Comparison of ENCODE assay signal across 2 cellular contexts in genomic region chr16:10490141-10490540, GRCh38.
TF ChIP-seq lines count a peak whose summit lies in the region.

No MANE protein-coding gene starts in this region.

TF ChIP-seq in K562, 482 proteins besides CTCF, POLR2A, EP300 and RAD21 (continued from another document):
- TF ChIP-seq ZBTB11 (CRISPR knock-in tag; IDR thresholded peaks at IDR 0.05) (no peak), HDAC1 (IDR thresholded peaks at IDR 0.05) (no peak), RBM15 (IDR thresholded peaks at IDR 0.05; ENCODE audit: insufficient read depth, low read length) (no peak), ZNF197 (CRISPR knock-in tag; IDR thresholded peaks at IDR 0.05; ENCODE audit: low read depth) (no peak), ZBTB43 (CRISPR knock-in tag; IDR thresholded peaks at IDR 0.05) (no peak), SAFB2 (IDR thresholded peaks at IDR 0.05; ENCODE audit: borderline replicate concordance, low read depth, low read length, severe bottlenecking) (no peak), FOXJ2 (tag; IDR thresholded peaks at IDR 0.05) (no peak)

TF ChIP-seq in HepG2, 621 proteins besides CTCF, POLR2A, EP300 and RAD21 (continued from another document):
- TF ChIP-seq ZHX2 (IDR thresholded peaks at IDR 0.05; ENCODE audit: low read depth) = no peak
- TF ChIP-seq ZHX2 (CRISPR knock-in tag; IDR thresholded peaks at IDR 0.05; ENCODE audit: borderline replicate concordance) = no peak
- TF ChIP-seq ZKSCAN5 (CRISPR knock-in tag; IDR thresholded peaks at IDR 0.05) = no peak
- TF ChIP-seq CREBL2 (CRISPR knock-in tag; IDR thresholded peaks at IDR 0.05; ENCODE audit: borderline replicate concordance) = no peak
- no peak for TF ChIP-seq ZFP36L1 (CRISPR knock-in tag; IDR thresholded peaks at IDR 0.05)
